1 cellular context compared by ENCODE assay signal in the genomic region with DNA sequence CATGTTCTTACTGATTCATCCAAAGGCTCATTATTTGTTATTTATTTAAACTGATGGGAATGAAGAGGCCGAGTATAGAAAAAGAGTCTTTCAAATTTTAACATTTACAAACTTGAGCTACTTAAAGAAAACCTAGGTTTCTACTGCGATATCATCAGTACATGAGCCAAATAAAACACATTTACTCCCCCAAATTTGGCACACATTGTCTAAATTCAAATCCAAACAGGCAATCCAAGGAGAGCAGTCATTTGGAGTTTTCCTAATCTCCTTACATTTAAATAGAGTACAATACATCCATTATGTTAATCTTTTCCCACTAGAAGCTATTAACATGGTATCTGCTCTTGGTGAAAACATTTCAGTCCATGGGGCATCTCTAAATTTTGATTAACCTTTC.
TF ChIP-seq lines count a peak whose summit lies in the region.

No MANE protein-coding gene starts in this region.

TF ChIP-seq in IMR-90, 13 proteins besides CTCF, POLR2A, EP300 and RAD21 (continued from another document):
- no peak for TF ChIP-seq RCOR1 (IDR thresholded peaks at IDR 0.05; ENCODE audit: insufficient replicate concordance, low read length)
- TF ChIP-seq, protein P1, sequence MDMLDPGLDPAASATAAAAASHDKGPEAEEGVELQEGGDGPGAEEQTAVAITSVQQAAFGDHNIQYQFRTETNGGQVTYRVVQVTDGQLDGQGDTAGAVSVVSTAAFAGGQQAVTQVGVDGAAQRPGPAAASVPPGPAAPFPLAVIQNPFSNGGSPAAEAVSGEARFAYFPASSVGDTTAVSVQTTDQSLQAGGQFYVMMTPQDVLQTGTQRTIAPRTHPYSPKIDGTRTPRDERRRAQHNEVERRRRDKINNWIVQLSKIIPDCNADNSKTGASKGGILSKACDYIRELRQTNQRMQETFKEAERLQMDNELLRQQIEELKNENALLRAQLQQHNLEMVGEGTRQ (IDR thresholded peaks at IDR 0.05; ENCODE audit: low read depth, low read length), result no peak
- no peak for TF ChIP-seq CHD1 (IDR thresholded peaks at IDR 0.05; ENCODE audit: low read depth, low read length)
- TF ChIP-seq MAFK (IDR thresholded peaks at IDR 0.05; ENCODE audit: low read depth, low read length), result no peak
- no peak for TF ChIP-seq CEBPB (IDR thresholded peaks at IDR 0.05; ENCODE audit: low read depth, low read length)
